ENCODE assay signal across 9 cellular contexts in the genomic region with DNA sequence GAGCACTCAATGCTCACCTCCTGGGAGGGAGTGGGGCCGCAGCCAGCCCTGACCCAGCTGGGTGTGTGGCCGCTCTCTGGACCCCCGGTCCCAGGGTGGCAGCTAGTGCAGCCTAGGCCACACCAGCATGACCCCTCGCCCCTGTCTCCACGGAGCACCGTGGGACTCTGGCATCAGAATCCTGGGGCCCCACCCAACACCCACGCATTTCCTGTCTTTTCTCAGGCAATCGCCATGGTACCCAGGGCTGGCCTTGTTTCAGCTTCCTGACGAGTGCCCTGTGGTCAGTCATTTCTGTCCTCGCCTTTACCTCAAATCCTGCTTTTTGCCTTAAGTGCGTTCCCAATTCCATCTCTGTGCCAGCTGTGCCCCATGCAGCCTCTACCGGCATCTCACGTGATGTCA. TPM values are rescaled to one million over a fixed set of nuclear protein-coding genes. Genes with fewer than 3 reads are reported as not detected.
DNase-seq lines count a peak whose midpoint lies in the region; ATAC-seq and TF ChIP-seq lines count a peak whose summit lies in the region.
"Had no signal": no experiment of that assay in that cellular context is flagged by ENCODE, and none has a peak within 500 bp of the region (broad histone marks: within the 10 kb centered on the region; RNA-seq: fewer than 3 reads in every experiment).

No MANE protein-coding gene starts in this region.

- no peak overlapping the region for H3K4me3 ChIP-seq in adrenal gland

- H3K36me3 ChIP-seq in adrenal gland (replicated peaks in 1 of 2), result no peaks in the 10 kb centered on the region

- H3K4me1 ChIP-seq in adrenal gland (replicated peaks in 1 of 2), result peaks cover 18 to 43% of the 10 kb centered on the region in 2 donors

- no peaks in the 10 kb centered on the region for H3K27me3 ChIP-seq in adrenal gland

- no peak for TF ChIP-seq CTCF in adrenal gland (IDR thresholded peaks at IDR 0.05)

- whole genome bisulfite sequencing in adrenal gland, 4 donors, result 37 to 52% (median 47%) methylated on average over 7 to 13 of the region's 13 CpGs

- no peak overlapping the region for H3K27ac Mint-ChIP-seq in stimulated activated naive CD8-positive, alpha-beta T cell treated with anti-CD3 and anti-CD28 coated beads, Interleukin-15, amount 100 ng/mL, for 72 hours

- H3K4me1 Mint-ChIP-seq in stimulated activated naive CD8-positive, alpha-beta T cell treated with anti-CD3 and anti-CD28 coated beads, Interleukin-15, amount 100 ng/mL, for 72 hours, result peaks cover 51% of the 10 kb centered on the region

- H3K9me3 Mint-ChIP-seq in stimulated activated naive CD8-positive, alpha-beta T cell treated with anti-CD3 and anti-CD28 coated beads, Interleukin-15, amount 100 ng/mL, for 72 hours, result no peaks in the 10 kb centered on the region

- no peak overlapping the region for H3K4me3 Mint-ChIP-seq in stimulated activated naive CD8-positive, alpha-beta T cell treated with anti-CD3 and anti-CD28 coated beads, Interleukin-15, amount 100 ng/mL, for 72 hours
- H3K4me3 Mint-ChIP-seq: IgD-negative memory B cell had no signal

- ATAC-seq in stimulated activated naive CD8-positive, alpha-beta T cell treated with anti-CD3 and anti-CD28 coated beads, Interleukin-15, amount 100 ng/mL, for 72 hours, result peak; percentile 51
- ATAC-seq in stimulated activated naive CD8-positive, alpha-beta T cell treated with anti-CD3 and anti-CD28 coated beads, Interleukin-15, Interleukin-2, amounts not matched to agents 100 U/mL and 50 U/mL, for 24 hours, result no peak
- ATAC-seq in HG02884 (IDR thresholded peaks at IDR 0.05; ENCODE audit: unreplicated experiment), result no peak

- DNase-seq in stimulated activated naive CD8-positive, alpha-beta T cell treated with anti-CD3 and anti-CD28 coated beads, Interleukin-15, amount 100 ng/mL, for 72 hours, result no peak
- DNase-seq in stimulated activated naive CD8-positive, alpha-beta T cell treated with anti-CD3 and anti-CD28 coated beads, Interleukin-15, Interleukin-2, amounts not matched to agents 100 U/mL and 50 U/mL, for 24 hours, result no peak
- DNase-seq in adrenal gland (peak in 4 of 7 donors; percentile 62 to 74 (median 64)), kidney glomerular epithelial cell (lab: John Stamatoyannopoulos, UW) (peak; percentile 16), ureter (ENCODE audit: low spot score) (no peak), D341Med (ENCODE audit: low spot score) (no peak)
- no peak for DNase-seq in activated CD8-positive, alpha-beta memory T cell treated with anti-CD3 and anti-CD28 coated beads, Interleukin-2, amount 50 U/mL, for 48 hours

- peak overlapping the region in 2 of 5 donors; percentile 31 to 77 for H3K27ac ChIP-seq in adrenal gland

- no peak for TF ChIP-seq POLR2A in adrenal gland (IDR thresholded peaks at IDR 0.05)

- H3K27me3 Mint-ChIP-seq in stimulated activated naive CD8-positive, alpha-beta T cell treated with anti-CD3 and anti-CD28 coated beads, Interleukin-15, amount 100 ng/mL, for 72 hours, result no peaks in the 10 kb centered on the region
- H3K27me3 Mint-ChIP-seq: IgD-negative memory B cell had no signal

- intact Hi-C loops in adrenal gland (cut with DNase I), result no loop called here

- H3K9me3 ChIP-seq in adrenal gland (replicated peaks in 1 of 3), result no peaks in the 10 kb centered on the region

RNA-seq across cellular contexts. Expression of a gene that starts 15.9 kb away (rescaled TPM):
- total RNA-seq in adrenal gland (100 to 1,000 TPM in 3 of 8 donors, 10 to 100 TPM in 5; 39.6 to 112 (median 81.1) TPM), ureter (101 TPM)
- 100 to 1,000 TPM in 1 of 3 donors, 10 to 100 TPM in 2; 20.4 to 221 (median 94.2) TPM for polyA plus RNA-seq in adrenal gland

RNA-seq across cellular contexts. Expression of a gene that starts 29.7 kb away (rescaled TPM):
- total RNA-seq in adrenal gland (10 to 100 TPM; 20.0 to 96.9 (median 40.3) TPM), ureter (48.7 TPM)
- polyA plus RNA-seq in adrenal gland, result 10 to 100 TPM; 20.0 to 94.3 (median 35.8) TPM

Comparison
In these comparisons a context has a peak if more than half of its experiments do, and no peak if none do; other contexts are left out.
1. DNase-seq: peak in adrenal gland (4 of 7) and kidney glomerular epithelial cell (single experiment); none in stimulated activated naive CD8-positive, alpha-beta T cell treated with anti-CD3 and anti-CD28 coated beads, Interleukin-15, amount 100 ng/mL, for 72 hours (0 of 2), stimulated activated naive CD8-positive, alpha-beta T cell treated with anti-CD3 and anti-CD28 coated beads, Interleukin-15, Interleukin-2, amounts not matched to agents 100 U/mL and 50 U/mL, for 24 hours (single experiment), ureter (single experiment), activated CD8-positive, alpha-beta memory T cell treated with anti-CD3 and anti-CD28 coated beads, Interleukin-2, amount 50 U/mL, for 48 hours (single experiment) and D341Med (single experiment).